16 cellular contexts compared by ENCODE assay signal in the genomic region with DNA sequence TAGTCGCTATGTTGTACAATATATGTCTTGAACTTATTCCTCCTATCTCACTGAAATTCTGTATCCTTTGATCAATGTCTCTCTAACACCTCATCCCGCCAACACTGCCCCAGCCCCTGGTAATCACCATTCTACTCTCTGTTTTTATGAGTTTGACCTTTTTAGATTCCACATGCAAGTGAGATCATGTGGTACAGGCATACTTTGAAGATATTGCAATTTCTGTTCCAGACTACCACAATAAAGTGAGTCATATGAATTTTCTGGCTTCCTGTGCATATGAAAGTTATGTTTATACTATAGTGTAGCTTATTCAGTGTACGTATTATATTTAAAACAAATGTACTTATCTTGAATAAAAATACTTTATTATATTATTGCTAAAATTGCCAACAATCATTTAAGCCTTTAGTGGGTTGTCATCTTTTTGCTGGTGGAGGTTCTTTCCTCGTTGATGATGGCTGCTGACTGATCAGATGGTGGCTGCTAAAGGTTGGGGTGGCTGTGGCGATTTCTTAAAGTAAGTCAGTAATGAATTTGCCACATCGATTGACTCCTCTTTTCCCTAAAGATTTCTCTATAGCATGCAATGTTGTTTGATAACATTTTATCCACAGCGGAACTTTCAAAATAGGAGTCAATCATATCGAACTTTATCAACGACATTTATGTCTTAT.
A peak's percentile ranks its signal among the peaks of the same experiment; 100 is the strongest.
DNase-seq lines count a peak whose midpoint lies in the region; ATAC-seq and TF ChIP-seq lines count a peak whose summit lies in the region.
"Had no signal": no experiment of that assay in that cellular context is flagged by ENCODE, and none has a peak within 500 bp of the region (broad histone marks: within the 10 kb centered on the region; RNA-seq: fewer than 3 reads in every experiment).

No MANE protein-coding gene starts in this region.

- peaks cover 9% of the 10 kb centered on the region for H3K36me3 Mint-ChIP-seq in activated T-helper 1 cell treated with anti-CD3 and anti-CD28 coated beads, Interleukin-12 subunit alpha, Interleukin-12 subunit beta, Interleukin-2, Interleukin-4 antibody, amounts not matched to agents 30 ng/mL and 10 ng/mL and 1 ng/mL, durations not matched to agents 14 hours and 24 hours and 36 hours (ENCODE audit: low read depth)
- H3K36me3 Mint-ChIP-seq: stimulated activated memory B cell treated with anti-CD40 and anti-IgM and Interleukin-4, amounts not matched to agents 10 μg/mL and 1 μg/mL and 100 μg/mL, for 72 hours had no signal

- peaks cover 0 to 4% (median 0%) of the 10 kb centered on the region in 4 donors for H3K9me3 ChIP-seq in sigmoid colon
- H3K9me3 ChIP-seq in WERI-Rb-1 (ENCODE audit: severe bottlenecking) = no peaks in the 10 kb centered on the region
- H3K9me3 ChIP-seq: HAP-1 had no signal

- DNase-seq in stimulated activated CD4-positive, alpha-beta T cell treated with anti-CD3 and anti-CD28 coated beads, Interleukin-2, amount 100 ng/mL, for 4 hours (ENCODE audit: low read depth) = peak; percentile 19
- DNase-seq in stimulated activated CD4-positive, alpha-beta T cell treated with anti-CD3 and anti-CD28 coated beads, Interleukin-2, amount 100 ng/mL, for 48 hours = no peak
- DNase-seq in activated T-helper 1 cell treated with anti-CD3 and anti-CD28 coated beads, Interleukin-12 subunit alpha, Interleukin-12 subunit beta, Interleukin-2, Interleukin-4 antibody, amounts not matched to agents 30 ng/mL and 10 ng/mL and 1 ng/mL, durations not matched to agents 14 hours and 24 hours and 36 hours (ENCODE audit: low spot score) = no peak
- DNase-seq in fibroblast of mammary gland (ENCODE audit: low read depth) = peak; percentile 63
- no peak for DNase-seq in sigmoid colon
- DNase-seq in WERI-Rb-1 = no peak
- DNase-seq in DMS79 treated with DMSO at 0.1 percent for 48 hours (lab: John Stamatoyannopoulos, UW) = no peak
- DNase-seq: dorsolateral prefrontal cortex, islet precursor cell had no signal

- WGBS in sigmoid colon, 2 donors = 84 to 86% methylated on average over 9 of the region's 9 CpGs

- H3K27me3 ChIP-seq in sigmoid colon = no peaks in the 10 kb centered on the region
- H3K27me3 ChIP-seq in WERI-Rb-1 (ENCODE audit: insufficient read depth, low read depth, severe bottlenecking) = no peaks in the 10 kb centered on the region
- H3K27me3 ChIP-seq: BLaER1 treated with 17β-estradiol and CSF1 and Interleukin-3, amounts not matched to agents 10 nM and 100 nM; dorsolateral prefrontal cortex; gastroesophageal sphincter had no signal

- no peak for TF ChIP-seq POLR2A in sigmoid colon (IDR thresholded peaks at IDR 0.05)

- peaks cover 21% of the 10 kb centered on the region for H3K9me3 Mint-ChIP-seq in activated T-helper 1 cell treated with anti-CD3 and anti-CD28 coated beads, Interleukin-12 subunit alpha, Interleukin-12 subunit beta, Interleukin-2, Interleukin-4 antibody, amounts not matched to agents 30 ng/mL and 10 ng/mL and 1 ng/mL, durations not matched to agents 14 hours and 24 hours and 36 hours

- H3K4me1 Mint-ChIP-seq in activated T-helper 1 cell treated with anti-CD3 and anti-CD28 coated beads, Interleukin-12 subunit alpha, Interleukin-12 subunit beta, Interleukin-2, Interleukin-4 antibody, amounts not matched to agents 30 ng/mL and 10 ng/mL and 1 ng/mL, durations not matched to agents 14 hours and 24 hours and 36 hours (ENCODE audit: low read depth) = peaks cover 12% of the 10 kb centered on the region

- no peaks in the 10 kb centered on the region for H3K4me1 ChIP-seq in sigmoid colon
- H3K4me1 ChIP-seq: gastroesophageal sphincter, HAP-1 had no signal

- H3K36me3 ChIP-seq in sigmoid colon = no peaks in the 10 kb centered on the region
- no peaks in the 10 kb centered on the region for H3K36me3 ChIP-seq in WERI-Rb-1
- H3K36me3 ChIP-seq: BLaER1 treated with 17β-estradiol and CSF1 and Interleukin-3, amounts not matched to agents 10 nM and 100 nM; gastroesophageal sphincter; HAP-1 had no signal

- TF ChIP-seq CTCF in fibroblast of mammary gland (conservative IDR thresholded peaks at IDR 0.05; ENCODE audit: control insufficient read depth, insufficient read depth, low read depth, low read length) = no peak
- no peak for TF ChIP-seq CTCF in sigmoid colon (IDR thresholded peaks at IDR 0.05)
- no peak for TF ChIP-seq CTCF in WERI-Rb-1 (IDR thresholded peaks at IDR 0.05; ENCODE audit: low read depth, low read length)

- no peak for ATAC-seq in HG02884 (IDR thresholded peaks at IDR 0.05; ENCODE audit: unreplicated experiment)
- ATAC-seq: gastroesophageal sphincter; SK-N-SH treated with all-trans-retinoic acid at 6 μM for 48 hours; stimulated activated memory B cell treated with anti-CD40 and anti-IgM and Interleukin-4, amounts not matched to agents 10 μg/mL and 1 μg/mL and 100 μg/mL, for 72 hours; WTC11 had no signal

- peak overlapping the region; percentile 5 for H3K4me3 Mint-ChIP-seq in activated T-helper 1 cell treated with anti-CD3 and anti-CD28 coated beads, Interleukin-12 subunit alpha, Interleukin-12 subunit beta, Interleukin-2, Interleukin-4 antibody, amounts not matched to agents 30 ng/mL and 10 ng/mL and 1 ng/mL, durations not matched to agents 14 hours and 24 hours and 36 hours
- H3K4me3 Mint-ChIP-seq: stimulated activated memory B cell treated with anti-CD40 and anti-IgM and Interleukin-4, amounts not matched to agents 10 μg/mL and 1 μg/mL and 100 μg/mL, for 72 hours; WTC11 had no signal

- no peak overlapping the region for H3K4me3 ChIP-seq in fibroblast of mammary gland (ENCODE audit: control insufficient read depth, low read depth, low read length)
- H3K4me3 ChIP-seq in sigmoid colon = no peak overlapping the region
- H3K4me3 ChIP-seq in WERI-Rb-1 (ENCODE audit: low read depth, low read length) = no peak overlapping the region
- H3K4me3 ChIP-seq: BLaER1 treated with 17β-estradiol and CSF1 and Interleukin-3, amounts not matched to agents 10 nM and 100 nM; dorsolateral prefrontal cortex; gastroesophageal sphincter; HAP-1 had no signal

- H3K27ac Mint-ChIP-seq in activated T-helper 1 cell treated with anti-CD3 and anti-CD28 coated beads, Interleukin-12 subunit alpha, Interleukin-12 subunit beta, Interleukin-2, Interleukin-4 antibody, amounts not matched to agents 30 ng/mL and 10 ng/mL and 1 ng/mL, durations not matched to agents 14 hours and 24 hours and 36 hours = peak overlapping the region; percentile 30
- H3K27ac Mint-ChIP-seq: WTC11 had no signal

- intact Hi-C loops in activated T-helper 1 cell treated with anti-CD3 and anti-CD28 coated beads, Interleukin-12 subunit alpha, Interleukin-12 subunit beta, Interleukin-2, Interleukin-4 antibody, amounts not matched to agents 30 ng/mL and 10 ng/mL and 1 ng/mL, durations not matched to agents 14 hours and 24 hours and 36 hours (cut with micrococcal nuclease) = loop anchor here (1.0 kb wide), 2 partner anchors 8 to 13 kb away; no protein-coding TSS in a partner anchor
- intact Hi-C loops in sigmoid colon (cut with DNase I) = no loop called here

- H3K27ac ChIP-seq in sigmoid colon (no peak overlapping the region), WERI-Rb-1 (no peak overlapping the region)
- H3K27ac ChIP-seq: BLaER1 treated with 17β-estradiol and CSF1 and Interleukin-3, amounts not matched to agents 10 nM and 100 nM; dorsolateral prefrontal cortex; gastroesophageal sphincter had no signal

- TF ChIP-seq EP300 in sigmoid colon (IDR thresholded peaks at IDR 0.05) = no peak

- H3K27me3 Mint-ChIP-seq in activated T-helper 1 cell treated with anti-CD3 and anti-CD28 coated beads, Interleukin-12 subunit alpha, Interleukin-12 subunit beta, Interleukin-2, Interleukin-4 antibody, amounts not matched to agents 30 ng/mL and 10 ng/mL and 1 ng/mL, durations not matched to agents 14 hours and 24 hours and 36 hours (ENCODE audit: insufficient read depth) = peaks cover 2% of the 10 kb centered on the region
- H3K27me3 Mint-ChIP-seq: stimulated activated memory B cell treated with anti-CD40 and anti-IgM and Interleukin-4, amounts not matched to agents 10 μg/mL and 1 μg/mL and 100 μg/mL, for 72 hours had no signal

Comparison
In these comparisons a context has a peak if more than half of its experiments do, and no peak if none do; other contexts are left out.
1. DNase-seq: peak in stimulated activated CD4-positive, alpha-beta T cell treated with anti-CD3 and anti-CD28 coated beads, Interleukin-2, amount 100 ng/mL, for 4 hours (single experiment) and fibroblast of mammary gland (single experiment); none in stimulated activated CD4-positive, alpha-beta T cell treated with anti-CD3 and anti-CD28 coated beads, Interleukin-2, amount 100 ng/mL, for 48 hours (0 of 2), activated T-helper 1 cell treated with anti-CD3 and anti-CD28 coated beads, Interleukin-12 subunit alpha, Interleukin-12 subunit beta, Interleukin-2, Interleukin-4 antibody, amounts not matched to agents 30 ng/mL and 10 ng/mL and 1 ng/mL, durations not matched to agents 14 hours and 24 hours and 36 hours (single experiment), sigmoid colon (single experiment), WERI-Rb-1 (single experiment) and DMS79 treated with DMSO at 0.1 percent for 48 hours (single experiment).